ENCODE assay signal across 8 cellular contexts in genomic region chr7:73519867-73520672, GRCh38. TPM values are rescaled to one million over a fixed set of nuclear protein-coding genes. Genes with fewer than 3 reads are reported as not detected.
A peak's percentile ranks its signal among the peaks of the same experiment; 100 is the strongest.
DNase-seq lines count a peak whose midpoint lies in the region; ATAC-seq and TF ChIP-seq lines count a peak whose summit lies in the region.

No MANE protein-coding gene starts in this region.

- no peaks in the 10 kb centered on the region for H3K9me3 Mint-ChIP-seq in activated B cell treated with CpG ODN at 0.5 μM for 24 hours

- H3K4me1 ChIP-seq in parathyroid adenoma, result peaks cover 10% of the 10 kb centered on the region

- TF ChIP-seq CTCF in activated B cell treated with CpG ODN at 0.5 μM for 24 hours (IDR thresholded peaks at IDR 0.05), result no peak
- no peak for TF ChIP-seq CTCF in parathyroid adenoma (IDR thresholded peaks at IDR 0.05)
- TF ChIP-seq CTCF in GM13976 (IDR thresholded peaks at IDR 0.05; ENCODE audit: borderline replicate concordance, control extremely low read depth, extremely low read depth, insufficient read depth, missing control alignments), result no peak

- H3K4me3 Mint-ChIP-seq in activated B cell treated with CpG ODN at 0.5 μM for 24 hours, result peak overlapping the region; percentile 91

- H3K36me3 ChIP-seq in parathyroid adenoma (ENCODE audit: control insufficient read depth, insufficient read depth, low read length), result no peaks in the 10 kb centered on the region

- no peak overlapping the region for H2AFZ ChIP-seq in parathyroid adenoma

- peak overlapping the region; percentile 76 for H3K4me2 ChIP-seq in parathyroid adenoma (ENCODE audit: low read length)

- peak overlapping the region; percentile 17 for H3K27ac ChIP-seq in parathyroid adenoma

- no peaks in the 10 kb centered on the region for H3K27me3 Mint-ChIP-seq in activated B cell treated with CpG ODN at 0.5 μM for 24 hours

- no peak overlapping the region for H3K9ac ChIP-seq in parathyroid adenoma

- H3K79me2 ChIP-seq in parathyroid adenoma, result peaks cover 36% of the 10 kb centered on the region

- H3K27ac Mint-ChIP-seq in activated B cell treated with CpG ODN at 0.5 μM for 24 hours, result peak overlapping the region; percentile 81

- TF ChIP-seq POLR2A in erythroblast (IDR thresholded peaks at IDR 0.05; ENCODE audit: low read length), result no peak

- DNase-seq in DMS53 (lab: John Stamatoyannopoulos, UW) (peak; percentile 41), DMS53 treated with DMSO at 0.1 percent for 48 hours (lab: John Stamatoyannopoulos, UW; ENCODE audit: unreplicated experiment) (no peak), activated B cell treated with CpG ODN at 0.5 μM for 24 hours (no peak), erythroblast (lab: John Stamatoyannopoulos, UW) (peak; percentile 47 to 54), GM13976 (ENCODE audit: low spot score) (no peak), DMS79 (lab: John Stamatoyannopoulos, UW) (no peak)

- intact Hi-C loops in activated B cell treated with CpG ODN at 0.5 μM for 24 hours (cut with micrococcal nuclease), result loop anchor here (5.0 kb wide), 1 partner anchor 1137 kb away; the partner anchor contains the start of gene GTF2I

- in situ Hi-C loops in GM13976 (cut with MboI; ENCODE audit: low sequenced_read_pairs, unreplicated experiment), result no loop called here

- peaks cover 55% of the 10 kb centered on the region for H3K4me1 Mint-ChIP-seq in activated B cell treated with CpG ODN at 0.5 μM for 24 hours

- H3K9me3 ChIP-seq in parathyroid adenoma (ENCODE audit: control insufficient read depth, low read length), result no peaks in the 10 kb centered on the region

- peak overlapping the region; percentile 80 for H3K4me3 ChIP-seq in parathyroid adenoma (ENCODE audit: low read depth, low read length)

- POLR2A ChIA-PET in activated B cell treated with CpG ODN at 0.5 μM for 24 hours (lab: Charles Lee), result interaction anchor here (0.7 to 1.1 kb wide), 2 partner anchors 12 to 35 kb away, joined by 3 to 4 read pairs; no protein-coding TSS in a partner anchor

- ATAC-seq in activated B cell treated with CpG ODN at 0.5 μM for 24 hours (ENCODE audit: low read depth) (no peak), GM21723 (IDR thresholded peaks at IDR 0.05; ENCODE audit: unreplicated experiment) (no peak)

- no peaks in the 10 kb centered on the region for H3K27me3 ChIP-seq in parathyroid adenoma (ENCODE audit: control insufficient read depth, insufficient read depth, low read length)

- CTCF ChIA-PET in activated B cell treated with CpG ODN at 0.5 μM for 24 hours (lab: Charles Lee), result no interaction called here

- H3K36me3 Mint-ChIP-seq in activated B cell treated with CpG ODN at 0.5 μM for 24 hours (ENCODE audit: low read depth), result peaks cover 39% of the 10 kb centered on the region

RNA-seq across cellular contexts. Expression of gene BAZ1B, which starts 2.0 kb away (rescaled TPM):
- total RNA-seq in activated B cell treated with CpG ODN at 0.5 μM for 24 hours, result 53.6 and 59.1 TPM in 2 replicates

RNA-seq across cellular contexts. Expression of gene BCL7B, which starts 37.4 kb away (rescaled TPM):
- total RNA-seq in activated B cell treated with CpG ODN at 0.5 μM for 24 hours, result 62.0 and 62.6 TPM in 2 replicates

RNA-seq across cellular contexts. Expression of gene TBL2, which starts 58.3 kb away (rescaled TPM):
- 26.1 and 33.5 TPM in 2 replicates for total RNA-seq in activated B cell treated with CpG ODN at 0.5 μM for 24 hours

Comparison
In these comparisons a context has a peak if more than half of its experiments do, and no peak if none do; other contexts are left out.
1. DNase-seq: peak in DMS53 (single experiment) and erythroblast (2 of 2); none in DMS53 treated with DMSO at 0.1 percent for 48 hours (single experiment), activated B cell treated with CpG ODN at 0.5 μM for 24 hours (single experiment), GM13976 (single experiment) and DMS79 (single experiment).